35 cellular contexts compared by ENCODE assay signal in genomic region chr9:136031094-136031493, GRCh38.
"Had no signal": no experiment of that assay in that cellular context is flagged by ENCODE, and none has a peak within 500 bp of the region (broad histone marks: within the 10 kb centered on the region; RNA-seq: fewer than 3 reads in every experiment).

No MANE protein-coding gene starts in this region.

- H3K9me3 ChIP-seq: adrenal gland, body of pancreas, breast epithelium had no signal

- ATAC-seq: activated CD8-positive, alpha-beta T cell treated with anti-CD3 and anti-CD28 coated beads for 36 hours; activated naive CD4-positive, alpha-beta T cell treated with anti-CD3 and anti-CD28 coated beads, Interleukin-2, amount 50 U/mL, for 72 hours; activated T-cell treated with anti-CD3 and anti-CD28 coated beads, Interleukin-2, amount 50 U/mL, for 4 hours; activated T-cell treated with anti-CD3 and anti-CD28 coated beads, Interleukin-2, amount 50 U/mL, for 72 hours; activated T-helper 17 cell treated with anti-CD3 and anti-CD28 coated beads, Interleukin-2, amount 50 U/mL, for 72 hours; body of pancreas had no signal

- H3K27ac Mint-ChIP-seq: activated B cell treated with CpG ODN at 0.5 μM for 24 hours; activated CD4-positive, alpha-beta memory T cell treated with anti-CD3 and anti-CD28 coated beads for 36 hours; activated CD4-positive, alpha-beta T cell treated with anti-CD3 and anti-CD28 coated beads, Interleukin-2, amount 10 ng/mL, durations not matched to agents 24 days and 14 days; activated CD8-positive, alpha-beta T cell treated with anti-CD3 and anti-CD28 coated beads for 36 hours; activated naive CD4-positive, alpha-beta T cell treated with anti-CD3 and anti-CD28 coated beads for 36 hours; activated naive CD4-positive, alpha-beta T cell treated with anti-CD3 and anti-CD28 coated beads, Interleukin-2, amount 50 U/mL, for 72 hours; activated naive CD8-positive, alpha-beta T cell treated with anti-CD3 and anti-CD28 coated beads for 36 hours; activated T-cell treated with anti-CD3 and anti-CD28 coated beads, Interleukin-2, amount 50 U/mL, for 72 hours; activated T-helper 1 cell treated with anti-CD3 and anti-CD28 coated beads, Interleukin-12 subunit alpha, Interleukin-12 subunit beta, Interleukin-2, Interleukin-4 antibody, amounts not matched to agents 30 ng/mL and 10 ng/mL and 1 ng/mL, durations not matched to agents 14 hours and 24 hours and 36 hours; activated T-helper 17 cell treated with anti-CD3 and anti-CD28 coated beads, Interleukin-2, amount 50 U/mL, for 72 hours; T-helper 1 cell treated with Interleukin-12 subunit alpha and Interleukin-12 subunit beta and Interleukin-4 antibody, amounts not matched to agents 30 μg/mL and 1 μg/mL, for 36 hours; T-helper 2 cell treated with Interferon-gamma antibody and Interleukin-4, amounts not matched to agents 5 μg/mL and 100 μg/mL, for 36 hours had no signal

- FAIRE-seq: astrocyte, TTC549 had no signal

- H3K4me3 Mint-ChIP-seq: activated B cell treated with CpG ODN at 0.5 μM for 24 hours; activated CD4-positive, alpha-beta memory T cell treated with anti-CD3 and anti-CD28 coated beads for 36 hours; activated CD4-positive, alpha-beta T cell treated with anti-CD3 and anti-CD28 coated beads, Interleukin-2, amount 10 ng/mL, durations not matched to agents 24 days and 14 days; activated CD8-positive, alpha-beta T cell treated with anti-CD3 and anti-CD28 coated beads for 36 hours; activated naive CD4-positive, alpha-beta T cell treated with anti-CD3 and anti-CD28 coated beads for 36 hours; activated naive CD8-positive, alpha-beta T cell treated with anti-CD3 and anti-CD28 coated beads for 36 hours; activated T-cell treated with anti-CD3 and anti-CD28 coated beads, Interleukin-2, amount 50 U/mL, for 4 hours; activated T-cell treated with anti-CD3 and anti-CD28 coated beads, Interleukin-2, amount 50 U/mL, for 72 hours; activated T-helper 1 cell treated with anti-CD3 and anti-CD28 coated beads, Interleukin-12 subunit alpha, Interleukin-12 subunit beta, Interleukin-2, Interleukin-4 antibody, amounts not matched to agents 30 ng/mL and 10 ng/mL and 1 ng/mL, durations not matched to agents 14 hours and 24 hours and 36 hours; activated T-helper 17 cell treated with anti-CD3 and anti-CD28 coated beads, Interleukin-2, amount 50 U/mL, for 72 hours; T-helper 1 cell treated with Interleukin-12 subunit alpha and Interleukin-12 subunit beta and Interleukin-4 antibody, amounts not matched to agents 30 μg/mL and 1 μg/mL, for 36 hours; T-helper 2 cell treated with Interferon-gamma antibody and Interleukin-4, amounts not matched to agents 5 μg/mL and 100 μg/mL, for 36 hours had no signal

- H3K4me3 ChIP-seq: adrenal gland, body of pancreas, breast epithelium had no signal

- DNase-seq: activated B cell treated with CpG ODN at 0.5 μM for 24 hours; activated CD4-positive, alpha-beta memory T cell treated with anti-CD3 and anti-CD28 coated beads for 36 hours; activated CD4-positive, alpha-beta T cell treated with anti-CD3 and anti-CD28 coated beads for 4 hours; activated CD4-positive, alpha-beta T cell treated with anti-CD3 and anti-CD28 coated beads, Interleukin-2, amount 10 ng/mL, durations not matched to agents 24 days and 14 days; activated CD4-positive, alpha-beta T cell treated with anti-CD3 and anti-CD28 coated beads, Interleukin-2, amount 50 U/mL, for 1 hour; activated CD4-positive, alpha-beta T cell treated with anti-CD3 and anti-CD28 coated beads, Interleukin-2, amount 50 U/mL, for 4 hours; activated CD4-positive, CD25-positive, alpha-beta regulatory T cell treated with anti-CD3 and anti-CD28 coated beads, Interleukin-2, amount 50 U/mL, for 72 hours; activated CD8-positive, alpha-beta memory T cell treated with anti-CD3 and anti-CD28 coated beads, Interleukin-2, amount 50 U/mL, for 4 hours; activated CD8-positive, alpha-beta T cell treated with anti-CD3 and anti-CD28 coated beads for 36 hours; activated gamma-delta T cell treated with Interleukin-2 at 50 U/mL for 16 hours; activated naive CD4-positive, alpha-beta T cell; activated naive CD4-positive, alpha-beta T cell treated with anti-CD3 and anti-CD28 coated beads for 36 hours; activated naive CD4-positive, alpha-beta T cell treated with anti-CD3 and anti-CD28 coated beads, Interleukin-2, amount 50 U/mL, for 16 hours; activated naive CD8-positive, alpha-beta T cell treated with anti-CD3 and anti-CD28 coated beads for 36 hours; activated T-cell treated with anti-CD3 and anti-CD28 coated beads for 4 hours; activated T-cell treated with anti-CD3 and anti-CD28 coated beads, Interleukin-2, amount 50 U/mL, for 1 hour; activated T-cell treated with anti-CD3 and anti-CD28 coated beads, Interleukin-2, amount 50 U/mL, for 4 hours; activated T-cell treated with anti-CD3 and anti-CD28 coated beads, Interleukin-2, amount 50 U/mL, for 72 hours; amniotic stem cell; aorta; body of pancreas; brain microvascular endothelial cell; central memory CD4-positive, alpha-beta T cell; T-helper 1 cell; T-helper 2 cell; T-helper 9 cell had no signal

- H3K4me1 ChIP-seq: body of pancreas, breast epithelium had no signal

- H3K4me1 Mint-ChIP-seq: activated B cell treated with CpG ODN at 0.5 μM for 24 hours; activated CD4-positive, alpha-beta T cell treated with anti-CD3 and anti-CD28 coated beads, Interleukin-2, amount 10 ng/mL, durations not matched to agents 24 days and 14 days; activated T-helper 17 cell treated with anti-CD3 and anti-CD28 coated beads, Interleukin-2, amount 50 U/mL, for 72 hours had no signal

- H3K36me3 ChIP-seq: adrenal gland, breast epithelium had no signal

- H3K9me3 Mint-ChIP-seq: activated T-helper 17 cell treated with anti-CD3 and anti-CD28 coated beads, Interleukin-2, amount 50 U/mL, for 72 hours; T-helper 2 cell treated with Interferon-gamma antibody and Interleukin-4, amounts not matched to agents 5 μg/mL and 100 μg/mL, for 36 hours had no signal

- H3K27ac ChIP-seq: adrenal gland, body of pancreas, brain microvascular endothelial cell had no signal

- H3K27me3 ChIP-seq: adrenal gland, body of pancreas, brain microvascular endothelial cell, breast epithelium had no signal

- H3K27me3 Mint-ChIP-seq: activated B cell treated with CpG ODN at 0.5 μM for 24 hours; activated CD4-positive, alpha-beta memory T cell treated with anti-CD3 and anti-CD28 coated beads for 36 hours; activated CD4-positive, alpha-beta T cell treated with anti-CD3 and anti-CD28 coated beads, Interleukin-2, amount 10 ng/mL, durations not matched to agents 24 days and 14 days; activated CD8-positive, alpha-beta T cell treated with anti-CD3 and anti-CD28 coated beads for 36 hours; activated naive CD8-positive, alpha-beta T cell treated with anti-CD3 and anti-CD28 coated beads for 36 hours; activated T-helper 17 cell treated with anti-CD3 and anti-CD28 coated beads, Interleukin-2, amount 50 U/mL, for 72 hours had no signal
